In genomic region chr2:47264686-47265085, GRCh38 we compare ENCODE assay signal across 1 cellular context.
TF ChIP-seq lines count a peak whose summit lies in the region.

No MANE protein-coding gene starts in this region.

TF ChIP-seq in HepG2, 621 proteins besides CTCF, POLR2A, EP300 and RAD21:
- TF ChIP-seq SETDB1 (CRISPR knock-in tag; IDR thresholded peaks at IDR 0.05; ENCODE audit: borderline replicate concordance) (no peak), NFE2L2 (IDR thresholded peaks at IDR 0.05; ENCODE audit: low read length) (no peak), YEATS2 (CRISPR knock-in tag; IDR thresholded peaks at IDR 0.05; ENCODE audit: borderline replicate concordance) (0 out of 2 replicates have a peak, but pooled peaks have one; percentile 3), KMT2A (CRISPR knock-in tag; IDR thresholded peaks at IDR 0.05) (0 out of 2 replicates have a peak, but pooled peaks have one; percentile 5), ZNF230 (CRISPR knock-in tag; IDR thresholded peaks at IDR 0.05) (0 out of 2 replicates have a peak, but pooled peaks have one; percentile 17), ZNF75D (CRISPR knock-in tag; IDR thresholded peaks at IDR 0.05; ENCODE audit: borderline replicate concordance) (0 out of 2 replicates have a peak, but pooled peaks have one; percentile 32), ZNF775 (CRISPR knock-in tag; IDR thresholded peaks at IDR 0.05; ENCODE audit: borderline replicate concordance) (0 out of 2 replicates have a peak, but pooled peaks have one; percentile 10), ZFP91 (CRISPR knock-in tag; IDR thresholded peaks at IDR 0.05; ENCODE audit: borderline replicate concordance) (0 out of 2 replicates have a peak, but pooled peaks have one; percentile 7), ZNF33B (CRISPR knock-in tag; IDR thresholded peaks at IDR 0.05) (no peak), PRDM4 (CRISPR knock-in tag; IDR thresholded peaks at IDR 0.05; ENCODE audit: borderline replicate concordance) (no peak)
